Comparison of ENCODE assay signal across 8 cellular contexts in the genomic region with DNA sequence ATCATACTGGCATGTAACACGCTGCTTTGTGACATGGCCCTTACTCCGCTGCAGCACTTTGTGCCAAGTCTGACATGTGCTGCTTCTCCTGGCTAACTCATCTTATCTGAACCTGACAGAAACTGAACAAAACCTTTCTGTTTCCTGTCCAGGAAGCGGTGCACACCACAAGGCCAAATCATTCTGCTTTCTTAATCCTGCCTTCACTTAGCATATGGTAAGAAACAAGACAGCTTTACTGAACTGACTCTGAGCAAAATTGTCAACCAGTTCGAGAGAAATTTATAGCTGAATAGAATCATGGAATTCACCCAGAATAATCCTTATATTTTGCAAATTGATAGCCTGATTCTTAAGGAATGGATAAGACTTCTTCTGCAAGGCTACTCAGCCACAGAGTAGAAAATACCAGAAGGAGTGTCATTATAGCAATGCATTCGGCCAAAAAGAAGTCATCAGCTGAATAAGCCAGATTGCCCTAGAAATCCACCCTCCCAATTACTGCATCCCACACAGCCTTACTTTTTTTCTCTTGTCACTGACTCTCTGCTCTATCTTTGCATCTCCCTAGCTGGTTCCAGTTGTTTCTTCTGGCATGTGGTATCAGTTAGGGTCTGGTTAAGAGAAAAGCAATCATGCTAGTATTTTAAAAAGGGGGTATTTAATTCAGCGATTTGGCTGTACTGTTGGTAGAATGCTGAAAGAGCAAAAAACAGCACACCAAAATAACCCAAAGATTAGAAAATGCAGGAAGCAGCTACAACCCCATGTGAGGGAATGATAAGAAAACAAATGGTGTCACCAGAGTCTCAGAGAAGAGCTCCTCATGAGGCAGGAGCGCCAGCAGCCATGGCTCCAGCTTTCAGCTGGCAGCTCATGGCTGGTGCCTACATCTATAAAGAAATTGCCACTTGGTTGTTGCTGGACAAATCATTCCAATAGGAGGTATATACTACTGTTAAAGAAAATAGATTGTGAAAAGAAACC. TPM values are rescaled to one million over a fixed set of nuclear protein-coding genes. Genes with fewer than 3 reads are reported as not detected.
DNase-seq lines count a peak whose midpoint lies in the region; ATAC-seq lines count a peak whose summit lies in the region.

No MANE protein-coding gene starts in this region.

- POLR2A ChIA-PET in activated CD4-positive, alpha-beta T cell treated with anti-CD3 and anti-CD28 coated beads, Interleukin-2, amount 10 ng/mL, durations not matched to agents 7 days and 5 days (lab: Charles Lee) = no interaction called here

- H3K4me1 Mint-ChIP-seq in activated CD4-positive, alpha-beta T cell treated with anti-CD3 and anti-CD28 coated beads, Interleukin-2, amount 10 ng/mL, durations not matched to agents 7 days and 5 days = peaks cover 28% of the 10 kb centered on the region
- H3K4me1 Mint-ChIP-seq in effector memory CD8-positive, alpha-beta T cell (ENCODE audit: low read depth in 2 of 2) = peaks cover 0 to 3% of the 10 kb centered on the region in 2 donors

- H3K36me3 ChIP-seq in Karpas-422 (ENCODE audit: insufficient read depth, low read length) = no peaks in the 10 kb centered on the region
- H3K36me3 ChIP-seq in mesodermal cell (ENCODE audit: control insufficient read depth, insufficient read depth, low read length) = no peaks in the 10 kb centered on the region

- no peaks in the 10 kb centered on the region for H3K27me3 ChIP-seq in Karpas-422 (ENCODE audit: low read length)

- no peaks in the 10 kb centered on the region for H3K9me2 ChIP-seq in Karpas-422 (replicated peaks; ENCODE audit: insufficient read depth, low read length)

- H3K27me3 Mint-ChIP-seq in activated CD4-positive, alpha-beta T cell treated with anti-CD3 and anti-CD28 coated beads, Interleukin-2, amount 10 ng/mL, durations not matched to agents 7 days and 5 days = peaks cover 3% of the 10 kb centered on the region
- no peaks in the 10 kb centered on the region for H3K27me3 Mint-ChIP-seq in effector memory CD8-positive, alpha-beta T cell

- H3K9me3 ChIP-seq in Karpas-422 (ENCODE audit: low read length) (no peaks in the 10 kb centered on the region), mesodermal cell (ENCODE audit: control insufficient read depth, low read length) (no peaks in the 10 kb centered on the region)

- peak; percentile 39 for DNase-seq in activated CD4-positive, alpha-beta T cell treated with anti-CD3 and anti-CD28 coated beads, Interleukin-2, amount 10 ng/mL, durations not matched to agents 7 days and 5 days
- no peak for DNase-seq in activated CD4-positive, alpha-beta T cell treated with anti-CD3 and anti-CD28 coated beads for 48 hours
- no peak for DNase-seq in Karpas-422
- DNase-seq in effector memory CD8-positive, alpha-beta T cell = no peak
- DNase-seq in LoVo (ENCODE audit: low spot score) = no peak
- no peak for DNase-seq in DMS79 treated with DMSO at 0.1 percent for 48 hours (lab: John Stamatoyannopoulos, UW)

- H3K79me2 ChIP-seq in Karpas-422 (ENCODE audit: low read length) = no peaks in the 10 kb centered on the region

- no peak overlapping the region for H3K27ac ChIP-seq in Karpas-422 (ENCODE audit: low read length)
- peak overlapping the region; percentile 26 for H3K27ac ChIP-seq in mesodermal cell (ENCODE audit: low read depth, low read length, severe bottlenecking)

- WGBS in mesodermal cell (ENCODE audit: insufficient coverage in 2 of 2), 2 experiments = 86 to 94% methylated on average over 4 to 5 of the region's 7 CpGs

- H4K20me1 ChIP-seq in Karpas-422 (ENCODE audit: insufficient read depth, low read depth, low read length) = no peaks in the 10 kb centered on the region

- H3K36me3 Mint-ChIP-seq in activated CD4-positive, alpha-beta T cell treated with anti-CD3 and anti-CD28 coated beads, Interleukin-2, amount 10 ng/mL, durations not matched to agents 7 days and 5 days (ENCODE audit: low read depth) = no peaks in the 10 kb centered on the region
- no peaks in the 10 kb centered on the region for H3K36me3 Mint-ChIP-seq in effector memory CD8-positive, alpha-beta T cell (ENCODE audit: insufficient read depth)

- H3K27ac Mint-ChIP-seq in activated CD4-positive, alpha-beta T cell treated with anti-CD3 and anti-CD28 coated beads, Interleukin-2, amount 10 ng/mL, durations not matched to agents 7 days and 5 days = peak overlapping the region; percentile 71
- no peak overlapping the region for H3K27ac Mint-ChIP-seq in effector memory CD8-positive, alpha-beta T cell

- CTCF ChIA-PET in activated CD4-positive, alpha-beta T cell treated with anti-CD3 and anti-CD28 coated beads, Interleukin-2, amount 10 ng/mL, durations not matched to agents 7 days and 5 days (lab: Charles Lee) = no interaction called here

- H2AFZ ChIP-seq in Karpas-422 (ENCODE audit: low read length) = no peak overlapping the region

- H3K4me3 ChIP-seq in Karpas-422 (ENCODE audit: low read length) = no peak overlapping the region
- H3K4me3 ChIP-seq in mesodermal cell (ENCODE audit: extremely low read depth, insufficient read depth, low read length, poor library complexity, severe bottlenecking) = no peak overlapping the region

- H3K9ac ChIP-seq in Karpas-422 (ENCODE audit: low read length) = no peak overlapping the region

- H3K4me3 Mint-ChIP-seq in activated CD4-positive, alpha-beta T cell treated with anti-CD3 and anti-CD28 coated beads, Interleukin-2, amount 10 ng/mL, durations not matched to agents 7 days and 5 days = no peak overlapping the region
- no peak overlapping the region for H3K4me3 Mint-ChIP-seq in effector memory CD8-positive, alpha-beta T cell

- H3K4me1 ChIP-seq in Karpas-422 (ENCODE audit: low read length) = peaks cover 18% of the 10 kb centered on the region
- H3K4me1 ChIP-seq in mesodermal cell (ENCODE audit: control insufficient read depth, insufficient read depth, low read length, poor library complexity, severe bottlenecking) = no peaks in the 10 kb centered on the region

- peak; percentile 88 for ATAC-seq in HG02623 (IDR thresholded peaks at IDR 0.05; ENCODE audit: unreplicated experiment)
- no peak for ATAC-seq in effector memory CD8-positive, alpha-beta T cell (replicated peaks)

- peak overlapping the region; percentile 12 for H3K4me2 ChIP-seq in Karpas-422 (ENCODE audit: low read depth, low read length, poor library complexity, severe bottlenecking)

- no peaks in the 10 kb centered on the region for H3K9me3 Mint-ChIP-seq in activated CD4-positive, alpha-beta T cell treated with anti-CD3 and anti-CD28 coated beads, Interleukin-2, amount 10 ng/mL, durations not matched to agents 7 days and 5 days
- no peaks in the 10 kb centered on the region for H3K9me3 Mint-ChIP-seq in effector memory CD8-positive, alpha-beta T cell

RNA-seq across cellular contexts. Expression of a gene that starts 41.7 kb away (rescaled TPM):
- total RNA-seq in activated CD4-positive, alpha-beta T cell treated with anti-CD3 and anti-CD28 coated beads, Interleukin-2, amount 10 ng/mL, durations not matched to agents 7 days and 5 days = not detected
- total RNA-seq in Karpas-422 (2014; rRNA removed; shearing (Covaris generic); ENCODE audit: low replicate concordance) = not detected in 2 replicates
- polyA plus RNA-seq in mesodermal cell (2013, experiment 1 of 2) = not detected
- polyA plus RNA-seq in mesodermal cell (2013, experiment 2 of 2) = not detected
